Comparison of ENCODE assay signal across 1 cellular context in the genomic region with DNA sequence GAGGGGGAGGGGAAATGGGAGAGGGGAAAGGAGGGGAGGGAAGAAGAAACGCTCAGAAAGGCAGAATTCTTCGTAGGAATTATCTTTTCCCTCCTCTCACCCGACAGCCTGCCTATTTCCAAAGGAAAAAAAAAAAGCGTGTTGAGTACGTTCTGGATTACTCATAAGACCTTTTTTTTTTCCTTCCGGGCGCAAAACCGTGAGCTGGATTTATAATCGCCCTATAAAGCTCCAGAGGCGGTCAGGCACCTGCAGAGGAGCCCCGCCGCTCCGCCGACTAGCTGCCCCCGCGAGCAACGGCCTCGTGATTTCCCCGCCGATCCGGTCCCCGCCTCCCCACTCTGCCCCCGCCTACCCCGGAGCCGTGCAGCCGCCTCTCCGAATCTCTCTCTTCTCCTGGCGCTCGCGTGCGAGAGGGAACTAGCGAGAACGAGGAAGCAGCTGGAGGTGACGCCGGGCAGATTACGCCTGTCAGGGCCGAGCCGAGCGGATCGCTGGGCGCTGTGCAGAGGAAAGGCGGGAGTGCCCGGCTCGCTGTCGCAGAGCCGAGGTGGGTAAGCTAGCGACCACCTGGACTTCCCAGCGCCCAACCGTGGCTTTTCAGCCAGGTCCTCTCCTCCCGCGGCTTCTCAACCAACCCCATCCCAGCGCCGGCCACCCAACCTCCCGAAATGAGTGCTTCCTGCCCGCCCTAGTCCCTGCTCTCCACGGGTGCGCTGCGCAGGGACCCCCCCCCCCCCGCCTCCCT.
TF ChIP-seq lines count a peak whose summit lies in the region.

TSS of gene GAD1 (plus strand) at position 389 of the 748 bp plus-strand sequence. CDS start 1,705 bp downstream, outside the sequence.

TF ChIP-seq in K562, 482 proteins besides CTCF, POLR2A, EP300 and RAD21 (continued from another document and continues in another):
- TF ChIP-seq RERE (CRISPR knock-in tag; IDR thresholded peaks at IDR 0.05; ENCODE audit: borderline replicate concordance) (no peak), KLF10 (CRISPR knock-in tag; IDR thresholded peaks at IDR 0.05) (no peak), ZNF584 (CRISPR knock-in tag; IDR thresholded peaks at IDR 0.05; ENCODE audit: low read depth) (no peak), FIP1L1 (IDR thresholded peaks at IDR 0.05; ENCODE audit: low read depth, low read length, poor library complexity, severe bottlenecking) (no peak), RCOR1 (IDR thresholded peaks at IDR 0.05; ENCODE audit: borderline replicate concordance in 1 of 2, low read depth in 2 of 2, low read length in 2 of 2) (peak in 1 of 2 experiments; percentile 47; a peak in 1 of 4 replicates), PTRF (tag; IDR thresholded peaks at IDR 0.05) (no peak), JUND (IDR thresholded peaks at IDR 0.05; ENCODE audit: borderline replicate concordance, low read depth, low read length) (peak; percentile 37), JUND (tag; IDR thresholded peaks at IDR 0.05; ENCODE audit: borderline replicate concordance, low read depth, low read length) (peak; percentile 9; the same call in 1 of the 3 replicates), HNRNPH1 (optimal IDR thresholded peaks at IDR 0.05; ENCODE audit: low read depth, low read length) (no peak), ZNF76 (CRISPR knock-in tag; IDR thresholded peaks at IDR 0.05; ENCODE audit: borderline replicate concordance) (no peak), NRF1 (conservative IDR thresholded peaks at IDR 0.05 in 1 of 2, IDR thresholded peaks at IDR 0.05 in 1 of 2) (no peak), NFIX (CRISPR knock-in tag; IDR thresholded peaks at IDR 0.05; ENCODE audit: low read depth) (no peak), SFPQ (IDR thresholded peaks at IDR 0.05; ENCODE audit: low read depth, low read length) (no peak), DPF2 (IDR thresholded peaks at IDR 0.05) (no peak), SAP30 (IDR thresholded peaks at IDR 0.05; ENCODE audit: borderline replicate concordance, insufficient read depth, low read depth, low read length, poor library complexity, severe bottlenecking) (no peak), ELF4 (CRISPR knock-in tag; IDR thresholded peaks at IDR 0.05) (no peak), HOMEZ (CRISPR knock-in tag; IDR thresholded peaks at IDR 0.05) (no peak), RNF2 (IDR thresholded peaks at IDR 0.05) (peak; percentile 12; the same call in 1 of the 2 replicates), SMARCA4 (IDR thresholded peaks at IDR 0.05) (0 out of 2 replicates have a peak, but pooled peaks have one; percentile 12), EHMT2 (IDR thresholded peaks at IDR 0.05) (no peak), SREBF2 (CRISPR knock-in tag; IDR thresholded peaks at IDR 0.05) (no peak), MEIS2 (IDR thresholded peaks at IDR 0.05; ENCODE audit: partially characterized antibody) (no peak), ZFP36 (IDR thresholded peaks at IDR 0.05; ENCODE audit: low read depth, low read length, partially characterized antibody) (no peak), SMARCC2 (IDR thresholded peaks at IDR 0.05; ENCODE audit: low read depth) (no peak), HSF4 (CRISPR knock-in tag; IDR thresholded peaks at IDR 0.05; ENCODE audit: borderline replicate concordance) (no peak), SRSF7 (optimal IDR thresholded peaks at IDR 0.05; ENCODE audit: low read depth, low read length) (no peak), ZNF143 (CRISPR knock-in tag; IDR thresholded peaks at IDR 0.05) (no peak), ZNF586 (CRISPR knock-in tag; conservative IDR thresholded peaks at IDR 0.05) (no peak), RBM14 (IDR thresholded peaks at IDR 0.05; ENCODE audit: borderline replicate concordance, insufficient read depth, low read depth, low read length) (no peak), ZNF764 (CRISPR knock-in tag; IDR thresholded peaks at IDR 0.05; ENCODE audit: low read depth) (no peak), NR2C1 (IDR thresholded peaks at IDR 0.05) (no peak), NR2C1 (tag; IDR thresholded peaks at IDR 0.05) (no peak), KLF6 (CRISPR knock-in tag; IDR thresholded peaks at IDR 0.05; ENCODE audit: borderline replicate concordance) (peak; percentile 33; the same call in 1 of the 2 replicates), ZNF184 (CRISPR knock-in tag; IDR thresholded peaks at IDR 0.05) (no peak), ZNF830 (CRISPR knock-in tag; IDR thresholded peaks at IDR 0.05) (no peak), PBX2 (CRISPR knock-in tag; IDR thresholded peaks at IDR 0.05; ENCODE audit: low read depth) (no peak), PBX2 (tag; conservative IDR thresholded peaks at IDR 0.05; ENCODE audit: low read depth) (no peak), CC2D1A (IDR thresholded peaks at IDR 0.05) (no peak), ZZZ3 (IDR thresholded peaks at IDR 0.05) (no peak)
- TF ChIP-seq, protein P1, sequence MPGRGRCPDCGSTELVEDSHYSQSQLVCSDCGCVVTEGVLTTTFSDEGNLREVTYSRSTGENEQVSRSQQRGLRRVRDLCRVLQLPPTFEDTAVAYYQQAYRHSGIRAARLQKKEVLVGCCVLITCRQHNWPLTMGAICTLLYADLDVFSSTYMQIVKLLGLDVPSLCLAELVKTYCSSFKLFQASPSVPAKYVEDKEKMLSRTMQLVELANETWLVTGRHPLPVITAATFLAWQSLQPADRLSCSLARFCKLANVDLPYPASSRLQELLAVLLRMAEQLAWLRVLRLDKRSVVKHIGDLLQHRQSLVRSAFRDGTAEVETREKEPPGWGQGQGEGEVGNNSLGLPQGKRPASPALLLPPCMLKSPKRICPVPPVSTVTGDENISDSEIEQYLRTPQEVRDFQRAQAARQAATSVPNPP (IDR thresholded peaks at IDR 0.05; ENCODE audit: borderline replicate concordance, insufficient read depth, insufficient read length): no peak
- TF ChIP-seq, protein P2, sequence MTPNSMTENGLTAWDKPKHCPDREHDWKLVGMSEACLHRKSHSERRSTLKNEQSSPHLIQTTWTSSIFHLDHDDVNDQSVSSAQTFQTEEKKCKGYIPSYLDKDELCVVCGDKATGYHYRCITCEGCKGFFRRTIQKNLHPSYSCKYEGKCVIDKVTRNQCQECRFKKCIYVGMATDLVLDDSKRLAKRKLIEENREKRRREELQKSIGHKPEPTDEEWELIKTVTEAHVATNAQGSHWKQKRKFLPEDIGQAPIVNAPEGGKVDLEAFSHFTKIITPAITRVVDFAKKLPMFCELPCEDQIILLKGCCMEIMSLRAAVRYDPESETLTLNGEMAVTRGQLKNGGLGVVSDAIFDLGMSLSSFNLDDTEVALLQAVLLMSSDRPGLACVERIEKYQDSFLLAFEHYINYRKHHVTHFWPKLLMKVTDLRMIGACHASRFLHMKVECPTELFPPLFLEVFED (CRISPR knock-in tag; conservative IDR thresholded peaks at IDR 0.05): no peak
- TF ChIP-seq, protein P3, sequence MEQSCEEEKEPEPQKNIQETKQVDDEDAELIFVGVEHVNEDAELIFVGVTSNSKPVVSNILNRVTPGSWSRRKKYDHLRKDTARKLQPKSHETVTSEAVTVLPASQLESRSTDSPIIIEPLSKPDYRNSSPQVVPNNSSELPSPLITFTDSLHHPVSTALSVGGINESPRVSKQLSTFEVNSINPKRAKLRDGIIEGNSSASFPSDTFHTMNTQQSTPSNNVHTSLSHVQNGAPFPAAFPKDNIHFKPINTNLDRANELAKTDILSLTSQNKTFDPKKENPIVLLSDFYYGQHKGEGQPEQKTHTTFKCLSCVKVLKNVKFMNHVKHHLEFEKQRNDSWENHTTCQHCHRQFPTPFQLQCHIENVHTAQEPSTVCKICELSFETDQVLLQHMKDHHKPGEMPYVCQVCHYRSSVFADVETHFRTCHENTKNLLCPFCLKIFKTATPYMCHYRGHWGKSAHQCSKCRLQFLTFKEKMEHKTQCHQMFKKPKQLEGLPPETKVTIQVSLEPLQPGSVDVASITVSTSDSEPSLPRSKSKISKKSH (CRISPR knock-in tag; IDR thresholded peaks at IDR 0.05): no peak
- TF ChIP-seq, protein P4, sequence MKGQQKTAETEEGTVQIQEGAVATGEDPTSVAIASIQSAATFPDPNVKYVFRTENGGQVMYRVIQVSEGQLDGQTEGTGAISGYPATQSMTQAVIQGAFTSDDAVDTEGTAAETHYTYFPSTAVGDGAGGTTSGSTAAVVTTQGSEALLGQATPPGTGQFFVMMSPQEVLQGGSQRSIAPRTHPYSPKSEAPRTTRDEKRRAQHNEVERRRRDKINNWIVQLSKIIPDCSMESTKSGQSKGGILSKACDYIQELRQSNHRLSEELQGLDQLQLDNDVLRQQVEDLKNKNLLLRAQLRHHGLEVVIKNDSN (CRISPR knock-in tag; IDR thresholded peaks at IDR 0.05): no peak
